ENCODE assay signal across 8 cellular contexts in the genomic region with DNA sequence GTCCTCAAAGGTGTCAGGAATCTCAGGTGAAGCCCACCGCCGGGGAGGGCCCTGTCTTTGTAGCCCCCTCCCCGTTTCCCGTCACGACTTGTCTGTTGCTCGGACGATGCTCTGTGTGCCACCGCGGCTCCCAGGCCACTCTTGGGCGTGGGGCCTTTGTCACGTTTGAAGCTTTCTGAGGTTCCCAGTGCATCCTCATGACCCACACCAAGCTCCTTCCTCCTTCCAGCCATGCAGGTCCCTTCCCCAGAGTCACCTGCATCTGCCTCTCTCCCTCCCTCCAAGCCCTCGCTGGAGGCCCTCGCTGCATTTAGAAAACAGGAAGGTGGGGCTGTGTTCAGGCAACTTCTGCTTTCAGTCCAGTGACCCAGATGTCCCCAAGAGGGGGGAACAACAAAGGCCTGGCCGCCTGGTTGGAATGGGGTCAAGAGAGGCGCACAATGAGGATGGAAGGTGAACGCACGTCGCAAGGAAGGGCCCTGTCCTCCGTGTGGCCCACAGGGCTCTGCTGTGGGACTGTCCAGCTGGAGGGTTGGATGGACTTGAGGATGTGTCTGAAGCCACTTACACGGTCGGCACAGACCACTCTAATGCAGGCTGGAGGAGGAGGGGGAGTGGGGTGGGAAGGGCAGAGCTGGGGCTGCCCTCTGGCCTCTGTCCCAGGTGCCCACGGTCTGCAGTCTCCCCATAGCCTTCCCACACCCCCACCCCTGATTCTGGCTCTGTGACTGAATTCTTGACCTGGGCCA. TPM values are rescaled to one million over a fixed set of nuclear protein-coding genes. Genes with fewer than 3 reads are reported as not detected.
A peak's percentile ranks its signal among the peaks of the same experiment; 100 is the strongest.
DNase-seq lines count a peak whose midpoint lies in the region; ATAC-seq and TF ChIP-seq lines count a peak whose summit lies in the region.

No MANE protein-coding gene starts in this region.

- H3K36me3 ChIP-seq in cardiac muscle cell, result no peaks in the 10 kb centered on the region
- peaks cover 0 to 51% (median 8%) of the 10 kb centered on the region in 6 donors for H3K36me3 ChIP-seq in spleen

- 24 to 39% (median 28%) methylated on average over 19 to 22 of the region's 22 CpGs for WGBS in spleen, 5 donors

- intact Hi-C loops in spleen (cut with DNase I; ENCODE audit: low total_unique reads), result no loop called here

- H3K4me3 ChIP-seq in cardiac muscle cell, result no peak overlapping the region
- peak overlapping the region in 6 of 8 donors; percentile 10 to 63 (median 22) for H3K4me3 ChIP-seq in spleen

- DNase-seq in cardiac muscle cell (ENCODE audit: low read depth in 1 of 2, low spot score in 1 of 2) (no peak), spleen (peak; percentile 90), NCI-H524 treated with DMSO at 0.1 percent for 48 hours (lab: John Stamatoyannopoulos, UW) (no peak), SW 1271 (lab: John Stamatoyannopoulos, UW) (no peak)
- DNase-seq in stimulated activated CD4-positive, alpha-beta T cell treated with anti-CD3 and anti-CD28 coated beads, Interleukin-2, amount 100 ng/mL, for 24 hours, result no peak

- TF ChIP-seq CTCF in cardiac muscle cell (IDR thresholded peaks at IDR 0.05; ENCODE audit: low read depth, low read length) (no peak), spleen (IDR thresholded peaks at IDR 0.05 in 8 of 11, conservative IDR thresholded peaks at IDR 0.05 in 3 of 11) (no peak)

- H3K27ac ChIP-seq in cardiac muscle cell (peak overlapping the region; percentile 90), spleen (peak overlapping the region; percentile 58 to 94 (median 85))

- no peaks in the 10 kb centered on the region for H3K9me3 ChIP-seq in cardiac muscle cell (ENCODE audit: low read depth)
- H3K9me3 ChIP-seq in spleen, result no peaks in the 10 kb centered on the region

- H3K27me3 ChIP-seq in cardiac muscle cell (no peaks in the 10 kb centered on the region), spleen (replicated peaks in 1 of 7) (no peaks in the 10 kb centered on the region)

- H3K4me1 ChIP-seq in cardiac muscle cell (ENCODE audit: low read depth) (peaks cover 27% of the 10 kb centered on the region), spleen (peaks cover 31 to 43% (median 41%) of the 10 kb centered on the region in 6 donors)

- peak; percentile 22; the same call in 1 of the 2 replicates for TF ChIP-seq POLR2A in Raji (IDR thresholded peaks at IDR 0.05; ENCODE audit: insufficient read depth, low read depth, low read length)
- TF ChIP-seq POLR2A in spleen (IDR thresholded peaks at IDR 0.05), result no peak

- ATAC-seq in GM21825 (IDR thresholded peaks at IDR 0.05; ENCODE audit: unreplicated experiment), result peak; percentile 28
- ATAC-seq in HG03108 (IDR thresholded peaks at IDR 0.05; ENCODE audit: unreplicated experiment), result no peak

RNA-seq across cellular contexts. Expression of a gene that starts 59.8 kb away (rescaled TPM):
- total RNA-seq in cardiac muscle cell (not detected in 2 replicates), spleen (not detected)
- polyA plus RNA-seq in cardiac muscle cell (not detected in 2 replicates), spleen (not detected)
